ENCODE assay signal across 8 cellular contexts in genomic region chr12:131827961-131828534, GRCh38. TPM values are rescaled to one million over a fixed set of nuclear protein-coding genes. Genes with fewer than 3 reads are reported as not detected.
DNase-seq lines count a peak whose midpoint lies in the region; ATAC-seq, FAIRE-seq and TF ChIP-seq lines count a peak whose summit lies in the region.

MMP17 (plus strand) TSS chr12:131828393; CDS start chr12:131828495, 102 bp downstream.

- no peaks in the 10 kb centered on the region for H3K36me3 ChIP-seq in endodermal cell (ENCODE audit: control insufficient read depth, insufficient read depth, low read length)
- H3K36me3 ChIP-seq in upper lobe of left lung = no peaks in the 10 kb centered on the region

- ATAC-seq in HG03432 (IDR thresholded peaks at IDR 0.05; ENCODE audit: unreplicated experiment) = peak; percentile 66
- ATAC-seq in upper lobe of left lung (ENCODE audit: low FRiP score in 2 of 2) = peak in 1 of 2 donors; percentile 76
- no peak for ATAC-seq in HG02884 (IDR thresholded peaks at IDR 0.05; ENCODE audit: unreplicated experiment)

- no peaks in the 10 kb centered on the region for H3K4me1 ChIP-seq in endodermal cell (ENCODE audit: control insufficient read depth, insufficient read depth, low read length)
- H3K4me1 ChIP-seq in mononuclear cell (ENCODE audit: insufficient read depth, low read length) = peaks cover 33% of the 10 kb centered on the region
- H3K4me1 ChIP-seq in upper lobe of left lung = peaks cover 34 to 51% (median 37%) of the 10 kb centered on the region in 4 donors

- H3K4me1 Mint-ChIP-seq in endodermal cell = peaks cover 2% of the 10 kb centered on the region

- no peaks in the 10 kb centered on the region for H3K36me3 Mint-ChIP-seq in endodermal cell (ENCODE audit: low read depth)

- no peak within 1 kb of the TSS for H3K27ac Mint-ChIP-seq in endodermal cell

- no peak for TF ChIP-seq POLR2A in GM12892 (IDR thresholded peaks at IDR 0.05; ENCODE audit: low read depth, low read length)
- TF ChIP-seq POLR2A in upper lobe of left lung (IDR thresholded peaks at IDR 0.05) = no peak

- DNase-seq in AG08396 (ENCODE audit: low spot score) (peak; percentile 87), GM12892 (ENCODE audit: insufficient read length) (peak; percentile 54), T-helper 9 cell (peak; percentile 19), endodermal cell (peak; percentile 92), upper lobe of left lung (peak; percentile 45 to 90)

- H3K27ac ChIP-seq in endodermal cell (ENCODE audit: low read depth, low read length) (no peak within 1 kb of the TSS), upper lobe of left lung (peak within 1 kb of the TSS in 1 of 4 donors; percentile 9)

- no peak within 1 kb of the TSS for H3K9ac ChIP-seq in endodermal cell (ENCODE audit: extremely low read depth, low read length, poor library complexity, severe bottlenecking)

- H3K4me3 Mint-ChIP-seq in endodermal cell = peak within 1 kb of the TSS; percentile 55

- 1 to 2% methylated on average over 24 to 84 of the region's 86 CpGs for WGBS in endodermal cell (ENCODE audit: insufficient coverage in 1 of 2, insufficient read length in 1 of 2), 2 experiments
- 4% methylated on average over 26 of the region's 86 CpGs; no CpG with 5 or more reads in 1 of the 2 donors for WGBS in upper lobe of left lung, 2 donors

- no peak for TF ChIP-seq EP300 in upper lobe of left lung (IDR thresholded peaks at IDR 0.05)

- H3K4me3 ChIP-seq in endodermal cell (ENCODE audit: low read length) (peak within 1 kb of the TSS; percentile 73), mononuclear cell (ENCODE audit: low read length) (peak within 1 kb of the TSS; percentile 43), upper lobe of left lung (peak within 1 kb of the TSS; percentile 24 to 53 (median 48))

- TF ChIP-seq CTCF in endodermal cell (conservative IDR thresholded peaks at IDR 0.05) (peak; percentile 23), upper lobe of left lung (IDR thresholded peaks at IDR 0.05) (no peak)

- no peak for FAIRE-seq in GM12892 (lab: Jason Lieb, UNC)

- H3K27me3 Mint-ChIP-seq in endodermal cell (ENCODE audit: insufficient read depth) = peaks cover 47% of the 10 kb centered on the region

- no peaks in the 10 kb centered on the region for H3K9me3 Mint-ChIP-seq in endodermal cell

- peaks cover 29% of the 10 kb centered on the region for H3K27me3 ChIP-seq in endodermal cell (ENCODE audit: control insufficient read depth, insufficient read depth, low read length, poor library complexity, severe bottlenecking)
- H3K27me3 ChIP-seq in mononuclear cell (ENCODE audit: insufficient read depth, low read length) = peaks cover 12% of the 10 kb centered on the region
- peaks cover 2 to 45% (median 28%) of the 10 kb centered on the region in 4 donors for H3K27me3 ChIP-seq in upper lobe of left lung

- H3K9me3 ChIP-seq in endodermal cell (ENCODE audit: control insufficient read depth, low read length) (no peaks in the 10 kb centered on the region), mononuclear cell (ENCODE audit: low read depth, low read length) (no peaks in the 10 kb centered on the region), upper lobe of left lung (no peaks in the 10 kb centered on the region)

RNA-seq across cellular contexts. Expression of gene MMP17, which starts in this region (rescaled TPM):
- polyA plus RNA-seq in GM12892 (2012; ENCODE audit: missing spikeins) = not detected
- total RNA-seq in endodermal cell (10 to 100 TPM; 10.9 to 12.0 TPM), mononuclear cell (5.0 TPM), upper lobe of left lung (1 to 10 TPM; 3.1 to 7.1 (median 5.9) TPM)
- polyA plus RNA-seq in endodermal cell (2013, experiment 1 of 2) = 22.2 TPM
- 19.9 TPM for polyA plus RNA-seq in endodermal cell (2013, experiment 2 of 2)

Comparison
In these comparisons a context has a peak if more than half of its experiments do, and no peak if none do; other contexts are left out.
1. DNase-seq: peak in every context shown above with its lines; median percentile 92 in endodermal cell; 87 in AG08396; 68 in upper lobe of left lung; 54 in GM12892; 19 in T-helper 9 cell.